Comparison of ENCODE assay signal across 14 cellular contexts in genomic region chr6:9295641-9296040, GRCh38.
DNase-seq lines count a peak whose midpoint lies in the region; ATAC-seq and TF ChIP-seq lines count a peak whose summit lies in the region.
"Had no signal": no experiment of that assay in that cellular context is flagged by ENCODE, and none has a peak within 500 bp of the region (broad histone marks: within the 10 kb centered on the region; RNA-seq: fewer than 3 reads in every experiment).

No MANE protein-coding gene starts in this region.

- H3K4me3 ChIP-seq in astrocyte of the spinal cord (ENCODE audit: low read depth, low read length): no peak overlapping the region
- H3K4me3 ChIP-seq: BLaER1 had no signal

- intact Hi-C loops in posterior cingulate gyrus (cut with DNase I): no loop called here

- in situ Hi-C loops in Caki2 (cut with HindIII; ENCODE audit: low pct_unique_long_range_greater_than_20kb, low sequenced_read_pairs) (no loop called here), astrocyte of the spinal cord (cut with HindIII; ENCODE audit: low sequenced_read_pairs) (no loop called here)

- DNase-seq in Caki2 (ENCODE audit: low read depth) (peak; percentile 5), HT1080 (ENCODE audit: low read depth) (peak; percentile 24), astrocyte of the spinal cord (ENCODE audit: low read depth, low spot score) (peak; percentile 5), pulmonary artery endothelial cell (ENCODE audit: low read depth, low spot score) (peak; percentile 10), NCI-H226 (no peak), posterior cingulate gyrus (no peak)
- DNase-seq: AML-193, Calu3, DMS 273 treated with DMSO at 0.1 percent for 48 hours, DMS79, EL had no signal

- no peak for TF ChIP-seq CTCF in astrocyte of the spinal cord (IDR thresholded peaks at IDR 0.05; ENCODE audit: low read depth, low read length)

- no peak for ATAC-seq in GM21723 (IDR thresholded peaks at IDR 0.05; ENCODE audit: unreplicated experiment)
- ATAC-seq: HCT116 had no signal

Comparison
In these comparisons a context has a peak if more than half of its experiments do, and no peak if none do; other contexts are left out.
1. DNase-seq: peak in Caki2 (single experiment), HT1080 (single experiment), astrocyte of the spinal cord (single experiment) and pulmonary artery endothelial cell (single experiment); none in NCI-H226 (single experiment) and posterior cingulate gyrus (0 of 10).